In the genomic region with DNA sequence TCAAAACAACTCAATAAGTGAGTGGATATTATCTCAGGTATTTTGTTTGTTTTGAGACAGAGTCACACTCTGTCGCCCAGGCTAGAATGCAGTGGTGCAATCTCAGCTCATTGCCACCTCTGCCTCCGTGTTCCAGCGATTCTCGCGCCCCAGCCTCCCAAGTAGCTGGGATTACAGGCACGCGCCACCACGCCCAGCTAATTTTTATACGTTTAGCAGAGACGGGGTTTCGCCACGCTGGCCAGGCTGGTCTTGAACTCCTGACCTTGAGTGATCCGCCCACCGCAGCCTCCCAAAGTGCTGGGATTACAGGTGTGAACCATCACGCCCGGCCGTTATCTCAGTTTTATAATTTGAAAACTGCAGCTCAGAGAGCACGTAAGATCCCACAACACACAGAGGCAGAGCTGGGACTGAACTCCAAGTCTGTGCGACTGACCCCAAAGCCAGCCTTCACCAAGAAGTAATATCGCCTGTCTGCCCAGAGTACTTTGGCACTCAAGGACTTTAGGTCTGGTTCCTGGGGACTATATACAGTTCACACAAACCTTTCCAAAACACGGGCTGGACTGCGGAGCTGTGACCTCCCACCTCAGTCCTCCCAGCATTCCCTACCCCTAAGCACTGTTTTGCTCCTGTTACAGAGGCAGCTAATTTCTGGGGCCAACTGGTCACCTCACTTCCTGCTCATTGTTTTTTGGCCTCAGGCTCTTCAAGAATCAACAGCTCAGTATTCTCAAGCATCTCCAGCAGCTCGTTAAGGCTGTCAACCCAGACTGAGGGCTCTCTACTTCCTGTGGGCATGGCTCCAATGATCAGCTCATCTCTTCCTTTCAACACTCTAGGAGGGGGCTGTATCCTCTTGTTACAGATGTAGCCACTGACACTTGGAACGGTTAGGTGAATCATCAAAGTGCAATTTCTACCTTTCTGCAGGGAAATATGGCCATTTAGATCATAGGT, we compare ENCODE assay signal across 1 cellular context.
TF ChIP-seq lines count a peak whose summit lies in the region.

No MANE protein-coding gene starts in this region.

TF ChIP-seq in GM12878, 131 proteins besides CTCF, POLR2A, EP300 and RAD21:
- no peak for TF ChIP-seq MXI1 (IDR thresholded peaks at IDR 0.05; ENCODE audit: low read depth, low read length)
- TF ChIP-seq, protein P1, sequence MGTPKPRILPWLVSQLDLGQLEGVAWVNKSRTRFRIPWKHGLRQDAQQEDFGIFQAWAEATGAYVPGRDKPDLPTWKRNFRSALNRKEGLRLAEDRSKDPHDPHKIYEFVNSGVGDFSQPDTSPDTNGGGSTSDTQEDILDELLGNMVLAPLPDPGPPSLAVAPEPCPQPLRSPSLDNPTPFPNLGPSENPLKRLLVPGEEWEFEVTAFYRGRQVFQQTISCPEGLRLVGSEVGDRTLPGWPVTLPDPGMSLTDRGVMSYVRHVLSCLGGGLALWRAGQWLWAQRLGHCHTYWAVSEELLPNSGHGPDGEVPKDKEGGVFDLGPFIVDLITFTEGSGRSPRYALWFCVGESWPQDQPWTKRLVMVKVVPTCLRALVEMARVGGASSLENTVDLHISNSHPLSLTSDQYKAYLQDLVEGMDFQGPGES (IDR thresholded peaks at IDR 0.05) = no peak
- no peak for TF ChIP-seq FOXK2 (IDR thresholded peaks at IDR 0.05)
- no peak for TF ChIP-seq WRNIP1 (IDR thresholded peaks at IDR 0.05; ENCODE audit: borderline replicate concordance, low read depth, low read length)
- no peak for TF ChIP-seq TCF7 (IDR thresholded peaks at IDR 0.05; ENCODE audit: borderline replicate concordance)
- TF ChIP-seq, protein P2, sequence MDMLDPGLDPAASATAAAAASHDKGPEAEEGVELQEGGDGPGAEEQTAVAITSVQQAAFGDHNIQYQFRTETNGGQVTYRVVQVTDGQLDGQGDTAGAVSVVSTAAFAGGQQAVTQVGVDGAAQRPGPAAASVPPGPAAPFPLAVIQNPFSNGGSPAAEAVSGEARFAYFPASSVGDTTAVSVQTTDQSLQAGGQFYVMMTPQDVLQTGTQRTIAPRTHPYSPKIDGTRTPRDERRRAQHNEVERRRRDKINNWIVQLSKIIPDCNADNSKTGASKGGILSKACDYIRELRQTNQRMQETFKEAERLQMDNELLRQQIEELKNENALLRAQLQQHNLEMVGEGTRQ (IDR thresholded peaks at IDR 0.05; ENCODE audit: borderline replicate concordance, low read depth, low read length) = no peak
- no peak for TF ChIP-seq JUNB (IDR thresholded peaks at IDR 0.05)
